1 cellular context compared by ENCODE assay signal in genomic region chr1:117366281-117366981, GRCh38.
TF ChIP-seq lines count a peak whose summit lies in the region.

No MANE protein-coding gene starts in this region.

TF ChIP-seq in H1, 55 proteins besides CTCF, POLR2A, EP300 and RAD21 (continued from another document):
- peak; percentile 9; the same call in 1 of the 2 replicates for TF ChIP-seq YY1 (IDR thresholded peaks at IDR 0.05; ENCODE audit: low read depth, low read length)
- no peak for TF ChIP-seq SUZ12 (IDR thresholded peaks at IDR 0.05; ENCODE audit: low read length)
- TF ChIP-seq SAP30 (IDR thresholded peaks at IDR 0.05; ENCODE audit: insufficient read depth, insufficient replicate concordance, low read length), result no peak
- 0 out of 2 replicates have a peak, but pooled peaks have one; percentile 2 for TF ChIP-seq TEAD4 (IDR thresholded peaks at IDR 0.05; ENCODE audit: low read depth, low read length)
- no peak for TF ChIP-seq NANOG (IDR thresholded peaks at IDR 0.05; ENCODE audit: insufficient read depth, low read depth, low read length, poor library complexity, severe bottlenecking)
- TF ChIP-seq BRCA1 (IDR thresholded peaks at IDR 0.05; ENCODE audit: low read depth, low read length), result no peak
- 0 out of 2 replicates have a peak, but pooled peaks have one; percentile 29 for TF ChIP-seq EGR1 (IDR thresholded peaks at IDR 0.05; ENCODE audit: borderline replicate concordance, low read depth, low read length)
- TF ChIP-seq, protein P1, sequence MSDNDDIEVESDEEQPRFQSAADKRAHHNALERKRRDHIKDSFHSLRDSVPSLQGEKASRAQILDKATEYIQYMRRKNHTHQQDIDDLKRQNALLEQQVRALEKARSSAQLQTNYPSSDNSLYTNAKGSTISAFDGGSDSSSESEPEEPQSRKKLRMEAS (IDR thresholded peaks at IDR 0.05), result peak; percentile 61; the same call in 1 of the 2 replicates
- TF ChIP-seq, protein P2, sequence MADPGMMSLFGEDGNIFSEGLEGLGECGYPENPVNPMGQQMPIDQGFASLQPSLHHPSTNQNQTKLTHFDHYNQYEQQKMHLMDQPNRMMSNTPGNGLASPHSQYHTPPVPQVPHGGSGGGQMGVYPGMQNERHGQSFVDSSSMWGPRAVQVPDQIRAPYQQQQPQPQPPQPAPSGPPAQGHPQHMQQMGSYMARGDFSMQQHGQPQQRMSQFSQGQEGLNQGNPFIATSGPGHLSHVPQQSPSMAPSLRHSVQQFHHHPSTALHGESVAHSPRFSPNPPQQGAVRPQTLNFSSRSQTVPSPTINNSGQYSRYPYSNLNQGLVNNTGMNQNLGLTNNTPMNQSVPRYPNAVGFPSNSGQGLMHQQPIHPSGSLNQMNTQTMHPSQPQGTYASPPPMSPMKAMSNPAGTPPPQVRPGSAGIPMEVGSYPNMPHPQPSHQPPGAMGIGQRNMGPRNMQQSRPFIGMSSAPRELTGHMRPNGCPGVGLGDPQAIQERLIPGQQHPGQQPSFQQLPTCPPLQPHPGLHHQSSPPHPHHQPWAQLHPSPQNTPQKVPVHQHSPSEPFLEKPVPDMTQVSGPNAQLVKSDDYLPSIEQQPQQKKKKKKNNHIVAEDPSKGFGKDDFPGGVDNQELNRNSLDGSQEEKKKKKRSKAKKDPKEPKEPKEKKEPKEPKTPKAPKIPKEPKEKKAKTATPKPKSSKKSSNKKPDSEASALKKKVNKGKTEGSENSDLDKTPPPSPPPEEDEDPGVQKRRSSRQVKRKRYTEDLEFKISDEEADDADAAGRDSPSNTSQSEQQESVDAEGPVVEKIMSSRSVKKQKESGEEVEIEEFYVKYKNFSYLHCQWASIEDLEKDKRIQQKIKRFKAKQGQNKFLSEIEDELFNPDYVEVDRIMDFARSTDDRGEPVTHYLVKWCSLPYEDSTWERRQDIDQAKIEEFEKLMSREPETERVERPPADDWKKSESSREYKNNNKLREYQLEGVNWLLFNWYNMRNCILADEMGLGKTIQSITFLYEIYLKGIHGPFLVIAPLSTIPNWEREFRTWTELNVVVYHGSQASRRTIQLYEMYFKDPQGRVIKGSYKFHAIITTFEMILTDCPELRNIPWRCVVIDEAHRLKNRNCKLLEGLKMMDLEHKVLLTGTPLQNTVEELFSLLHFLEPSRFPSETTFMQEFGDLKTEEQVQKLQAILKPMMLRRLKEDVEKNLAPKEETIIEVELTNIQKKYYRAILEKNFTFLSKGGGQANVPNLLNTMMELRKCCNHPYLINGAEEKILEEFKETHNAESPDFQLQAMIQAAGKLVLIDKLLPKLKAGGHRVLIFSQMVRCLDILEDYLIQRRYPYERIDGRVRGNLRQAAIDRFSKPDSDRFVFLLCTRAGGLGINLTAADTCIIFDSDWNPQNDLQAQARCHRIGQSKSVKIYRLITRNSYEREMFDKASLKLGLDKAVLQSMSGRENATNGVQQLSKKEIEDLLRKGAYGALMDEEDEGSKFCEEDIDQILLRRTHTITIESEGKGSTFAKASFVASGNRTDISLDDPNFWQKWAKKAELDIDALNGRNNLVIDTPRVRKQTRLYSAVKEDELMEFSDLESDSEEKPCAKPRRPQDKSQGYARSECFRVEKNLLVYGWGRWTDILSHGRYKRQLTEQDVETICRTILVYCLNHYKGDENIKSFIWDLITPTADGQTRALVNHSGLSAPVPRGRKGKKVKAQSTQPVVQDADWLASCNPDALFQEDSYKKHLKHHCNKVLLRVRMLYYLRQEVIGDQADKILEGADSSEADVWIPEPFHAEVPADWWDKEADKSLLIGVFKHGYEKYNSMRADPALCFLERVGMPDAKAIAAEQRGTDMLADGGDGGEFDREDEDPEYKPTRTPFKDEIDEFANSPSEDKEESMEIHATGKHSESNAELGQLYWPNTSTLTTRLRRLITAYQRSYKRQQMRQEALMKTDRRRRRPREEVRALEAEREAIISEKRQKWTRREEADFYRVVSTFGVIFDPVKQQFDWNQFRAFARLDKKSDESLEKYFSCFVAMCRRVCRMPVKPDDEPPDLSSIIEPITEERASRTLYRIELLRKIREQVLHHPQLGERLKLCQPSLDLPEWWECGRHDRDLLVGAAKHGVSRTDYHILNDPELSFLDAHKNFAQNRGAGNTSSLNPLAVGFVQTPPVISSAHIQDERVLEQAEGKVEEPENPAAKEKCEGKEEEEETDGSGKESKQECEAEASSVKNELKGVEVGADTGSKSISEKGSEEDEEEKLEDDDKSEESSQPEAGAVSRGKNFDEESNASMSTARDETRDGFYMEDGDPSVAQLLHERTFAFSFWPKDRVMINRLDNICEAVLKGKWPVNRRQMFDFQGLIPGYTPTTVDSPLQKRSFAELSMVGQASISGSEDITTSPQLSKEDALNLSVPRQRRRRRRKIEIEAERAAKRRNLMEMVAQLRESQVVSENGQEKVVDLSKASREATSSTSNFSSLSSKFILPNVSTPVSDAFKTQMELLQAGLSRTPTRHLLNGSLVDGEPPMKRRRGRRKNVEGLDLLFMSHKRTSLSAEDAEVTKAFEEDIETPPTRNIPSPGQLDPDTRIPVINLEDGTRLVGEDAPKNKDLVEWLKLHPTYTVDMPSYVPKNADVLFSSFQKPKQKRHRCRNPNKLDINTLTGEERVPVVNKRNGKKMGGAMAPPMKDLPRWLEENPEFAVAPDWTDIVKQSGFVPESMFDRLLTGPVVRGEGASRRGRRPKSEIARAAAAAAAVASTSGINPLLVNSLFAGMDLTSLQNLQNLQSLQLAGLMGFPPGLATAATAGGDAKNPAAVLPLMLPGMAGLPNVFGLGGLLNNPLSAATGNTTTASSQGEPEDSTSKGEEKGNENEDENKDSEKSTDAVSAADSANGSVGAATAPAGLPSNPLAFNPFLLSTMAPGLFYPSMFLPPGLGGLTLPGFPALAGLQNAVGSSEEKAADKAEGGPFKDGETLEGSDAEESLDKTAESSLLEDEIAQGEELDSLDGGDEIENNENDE (IDR thresholded peaks at IDR 0.05; ENCODE audit: insufficient replicate concordance, low read length), result no peak
- peak; percentile 82 for TF ChIP-seq BACH1 (IDR thresholded peaks at IDR 0.05; ENCODE audit: low read length)
- TF ChIP-seq SRF (IDR thresholded peaks at IDR 0.05; ENCODE audit: low read depth, low read length), result no peak
